17 cellular contexts compared by ENCODE assay signal in the genomic region with DNA sequence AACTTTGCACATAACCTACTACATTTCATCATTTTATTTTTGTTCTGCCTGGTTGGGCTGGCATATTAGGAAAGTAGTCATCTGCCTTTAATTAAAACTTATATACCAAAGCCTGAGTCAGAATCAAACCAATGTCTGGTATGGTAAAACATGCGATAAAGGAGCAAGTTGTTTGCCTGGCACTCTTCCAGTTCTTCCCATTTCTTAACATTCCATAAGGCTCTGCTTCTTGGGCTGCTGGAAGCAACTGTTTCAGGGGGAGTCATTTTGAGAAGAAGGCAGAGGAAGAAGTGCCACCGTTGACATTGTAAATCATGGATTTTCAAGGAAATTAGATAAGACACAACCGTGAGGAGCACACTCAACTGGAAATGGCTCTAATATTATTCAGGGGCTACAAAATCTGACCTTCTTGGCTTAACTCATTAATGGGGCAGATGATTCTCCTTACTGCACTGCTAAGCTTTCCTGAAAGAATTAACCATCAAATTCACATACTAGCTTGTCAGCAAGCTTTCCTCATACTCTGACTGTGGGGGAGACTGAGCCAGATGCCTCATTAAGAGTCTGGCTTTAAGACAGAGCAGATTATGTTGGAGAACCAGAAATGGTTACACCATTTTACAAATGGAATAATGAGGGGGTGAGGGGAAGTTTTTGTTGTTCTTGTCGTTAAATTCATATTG.
DNase-seq lines count a peak whose midpoint lies in the region; ATAC-seq and TF ChIP-seq lines count a peak whose summit lies in the region.
"Had no signal": no experiment of that assay in that cellular context is flagged by ENCODE, and none has a peak within 500 bp of the region (broad histone marks: within the 10 kb centered on the region; RNA-seq: fewer than 3 reads in every experiment).

No MANE protein-coding gene starts in this region.

- H2BK120ac ChIP-seq in IMR-90 (ENCODE audit: low read depth, low read length) (no peak overlapping the region), mesenchymal stem cell (ENCODE audit: low read depth, low read length) (no peak overlapping the region)

- dilution Hi-C loops in IMR-90 (cut with HindIII; ENCODE audit: low sequenced_read_pairs, unreplicated experiment), result no loop called here

- no peak overlapping the region for H4K5ac ChIP-seq in IMR-90 (ENCODE audit: low read depth, low read length)

- CTCF ChIA-PET in AG04449 (lab: Yijun Ruan, JAX), result interaction anchor here (0.6 to 1.2 kb wide), 2 partner anchors 41 to 79 kb away, joined by 3 read pairs; no protein-coding TSS in a partner anchor
- CTCF ChIA-PET in IMR-90 (lab: Yijun Ruan, JAX), result interaction anchor here (1.0 kb wide), 1 partner anchor 11 kb away, joined by 3 read pairs; no protein-coding TSS in a partner anchor

- H3K4me1 ChIP-seq in IMR-90 (ENCODE audit: control insufficient read depth, insufficient read depth, low read length) (no peaks in the 10 kb centered on the region), mesenchymal stem cell (ENCODE audit: control insufficient read depth, insufficient read depth, low read depth, low read length) (no peaks in the 10 kb centered on the region), heart left ventricle (peaks cover 0 to 7% (median 0%) of the 10 kb centered on the region in 12 donors)
- H3K4me1 ChIP-seq: foreskin keratinocyte had no signal

- no peaks in the 10 kb centered on the region for H3K27me3 ChIP-seq in IMR-90 (ENCODE audit: control insufficient read depth, insufficient read depth, low read length)
- no peaks in the 10 kb centered on the region for H3K27me3 ChIP-seq in mesenchymal stem cell (ENCODE audit: control insufficient read depth in 1 of 2, insufficient read depth in 1 of 2, low read length in 2 of 2)
- H3K27me3 ChIP-seq in heart left ventricle, result no peaks in the 10 kb centered on the region

- H4K8ac ChIP-seq in IMR-90 (ENCODE audit: low read depth in 2 of 2, low read length in 2 of 2), result no peak overlapping the region
- no peak overlapping the region for H4K8ac ChIP-seq in mesenchymal stem cell (ENCODE audit: low read length)

- ATAC-seq in IMR-90 (ENCODE audit: low read depth), result no peak
- ATAC-seq in GM18502 (IDR thresholded peaks at IDR 0.05; ENCODE audit: poor library complexity, unreplicated experiment), result no peak
- ATAC-seq in stimulated activated naive CD8-positive, alpha-beta T cell treated with anti-CD3 and anti-CD28 coated beads, Interleukin-15, Interleukin-2, amounts not matched to agents 100 U/mL and 50 U/mL, for 24 hours, result no peak
- ATAC-seq in GM21576 (IDR thresholded peaks at IDR 0.05; ENCODE audit: unreplicated experiment), result no peak
- no peak for ATAC-seq in heart left ventricle
- ATAC-seq: activated CD4-positive, alpha-beta T cell treated with anti-CD3 and anti-CD28 coated beads for 36 hours; foreskin keratinocyte; K562; natural killer cell had no signal

- H4K20me1 ChIP-seq in IMR-90 (ENCODE audit: insufficient read depth, low read length), result no peaks in the 10 kb centered on the region

- no peak overlapping the region for H3K4me2 ChIP-seq in IMR-90 (ENCODE audit: low read depth, low read length)
- H3K4me2 ChIP-seq in mesenchymal stem cell (ENCODE audit: low read length, poor library complexity, severe bottlenecking), result no peak overlapping the region

- DNase-seq in AG04449 (ENCODE audit: low read depth, low spot score) (peak; percentile 97), IMR-90 (peak; percentile 6), cardiac fibroblast (ENCODE audit: low read depth in 2 of 2) (peak; percentile 1 to 29), mesenchymal stem cell (peak; percentile 36), heart left ventricle (no peak)
- no peak for DNase-seq in stimulated activated naive CD8-positive, alpha-beta T cell treated with anti-CD3 and anti-CD28 coated beads, Interleukin-15, Interleukin-2, amounts not matched to agents 100 U/mL and 50 U/mL, for 24 hours
- DNase-seq: 8988T; activated CD4-positive, alpha-beta T cell treated with anti-CD3 and anti-CD28 coated beads for 36 hours; activated naive CD4-positive, alpha-beta T cell treated with Interleukin-2 at 50 U/mL for 16 hours; foreskin keratinocyte; natural killer cell; NCI-H1105; stimulated activated CD4-positive, alpha-beta T cell treated with anti-CD3 and anti-CD28 coated beads, Interleukin-1b, Interleukin-23, amount 100 ng/mL, for 48 hours had no signal

- H2BK12ac ChIP-seq in mesenchymal stem cell (ENCODE audit: low read length in 2 of 2), result no peak overlapping the region

- TF ChIP-seq RAD21 in IMR-90 (IDR thresholded peaks at IDR 0.05; ENCODE audit: low read length), result no peak

- H2BK15ac ChIP-seq in IMR-90 (ENCODE audit: low read depth, low read length), result no peak overlapping the region
- no peak overlapping the region for H2BK15ac ChIP-seq in mesenchymal stem cell (ENCODE audit: low read depth, poor library complexity, severe bottlenecking)

- TF ChIP-seq POLR2A in IMR-90 (IDR thresholded peaks at IDR 0.05; ENCODE audit: low read depth, low read length) (no peak), heart left ventricle (IDR thresholded peaks at IDR 0.05) (no peak)

- H3K9me3 ChIP-seq in IMR-90 (ENCODE audit: control insufficient read depth, insufficient read depth, low read length), result no peaks in the 10 kb centered on the region
- H3K9me3 ChIP-seq in mesenchymal stem cell (ENCODE audit: control insufficient read depth, low read length), result no peaks in the 10 kb centered on the region
- H3K9me3 ChIP-seq in heart left ventricle, result no peaks in the 10 kb centered on the region
- H3K9me3 ChIP-seq: thoracic aorta had no signal

- H2AK5ac ChIP-seq in IMR-90 (ENCODE audit: low read depth, low read length) (no peak overlapping the region), mesenchymal stem cell (ENCODE audit: low read length, severe bottlenecking) (no peak overlapping the region)

- TF ChIP-seq CTCF in AG04449 (IDR thresholded peaks at IDR 0.05; ENCODE audit: insufficient read depth, low read length, missing control alignments) (no peak), IMR-90 (conservative IDR thresholded peaks at IDR 0.05; ENCODE audit: low read depth, low read length) (no peak), cardiac fibroblast (IDR thresholded peaks at IDR 0.05; ENCODE audit: low read depth, low read length) (no peak), heart left ventricle (IDR thresholded peaks at IDR 0.05) (no peak)

- no peak overlapping the region for H3K56ac ChIP-seq in IMR-90 (ENCODE audit: extremely low read depth, insufficient read depth, low read length)

- H3K9me1 ChIP-seq in IMR-90 (ENCODE audit: insufficient read depth, low read length), result no peaks in the 10 kb centered on the region

- H2BK5ac ChIP-seq in IMR-90 (ENCODE audit: low read depth, low read length, poor library complexity, severe bottlenecking) (no peak overlapping the region), mesenchymal stem cell (ENCODE audit: low read depth, low read length, poor library complexity, severe bottlenecking) (no peak overlapping the region)

- H2AK9ac ChIP-seq in IMR-90 (replicated peaks; ENCODE audit: low read depth, low read length, poor library complexity), result no peak overlapping the region

- H3K4me3 ChIP-seq in AG04449 (ENCODE audit: low read depth, low read length) (no peak overlapping the region), IMR-90 (ENCODE audit: insufficient read depth, low read depth, low read length) (no peak overlapping the region), cardiac fibroblast (replicated peaks in 1 of 2; ENCODE audit: low read depth in 2 of 2, low read length in 2 of 2) (no peak overlapping the region), mesenchymal stem cell (ENCODE audit: insufficient read depth in 1 of 2, low read depth in 1 of 2, low read length in 2 of 2) (peak overlapping the region in 1 of 2 experiments; percentile 8), heart left ventricle (no peak overlapping the region)
- H3K4me3 ChIP-seq: K562, thoracic aorta had no signal

- H3K9ac ChIP-seq in IMR-90 (ENCODE audit: low read depth, low read length), result no peak overlapping the region
- peak overlapping the region; percentile 59 for H3K9ac ChIP-seq in mesenchymal stem cell (ENCODE audit: low read length)

- H3K14ac ChIP-seq in IMR-90 (replicated peaks; ENCODE audit: low read depth, low read length) (no peak overlapping the region), mesenchymal stem cell (ENCODE audit: low read length in 2 of 2) (no peak overlapping the region)

- H2AFZ ChIP-seq in IMR-90 (replicated peaks; ENCODE audit: low read length, poor library complexity), result no peak overlapping the region
- no peak overlapping the region for H2AFZ ChIP-seq in mesenchymal stem cell (ENCODE audit: low read depth, low read length)

- in situ Hi-C loops in IMR-90 (cut with MboI; ENCODE audit: low sequenced_read_pairs), result no loop called here

- no TSS peak for BruUV-seq in IMR-90 (replicated peaks; lab: Mats Ljungman, UMichigan)

- H2BK20ac ChIP-seq in IMR-90 (ENCODE audit: low read depth, low read length), result no peak overlapping the region

- intact Hi-C loops in IMR-90 (cut with micrococcal nuclease) (no loop called here), heart left ventricle (cut with DNase I) (no loop called here)

- no CpG with 5 or more reads among the region's 4 CpGs for WGBS in IMR-90 (ENCODE audit: extremely low coverage in 2 of 2, insufficient read length in 1 of 2), 2 experiments
- 53% methylated on average over 3 of the region's 4 CpGs for WGBS in mesenchymal stem cell
- WGBS in heart left ventricle, 4 donors, result 40 to 50% (median 45%) methylated on average over 4 of the region's 4 CpGs

- H3K36me3 ChIP-seq in IMR-90 (ENCODE audit: control insufficient read depth, insufficient read depth, low read length), result no peaks in the 10 kb centered on the region
- H3K36me3 ChIP-seq in mesenchymal stem cell (ENCODE audit: control insufficient read depth in 1 of 2, insufficient read depth in 2 of 2, low read depth in 1 of 2, low read length in 2 of 2), result no peaks in the 10 kb centered on the region
- H3K36me3 ChIP-seq in heart left ventricle, result no peaks in the 10 kb centered on the region
- H3K36me3 ChIP-seq: thoracic aorta had no signal

- POLR2A ChIA-PET in AG04449 (lab: Yijun Ruan, JAX), result interaction anchor here (0.9 to 1.0 kb wide), 2 partner anchors 20 to 43 kb away, joined by 3 to 5 read pairs; no protein-coding TSS in a partner anchor
- POLR2A ChIA-PET in IMR-90 (lab: Charles Lee; ENCODE audit: unreplicated experiment), result no interaction called here

- H3K23ac ChIP-seq in IMR-90 (ENCODE audit: low read depth, low read length) (no peak overlapping the region), mesenchymal stem cell (ENCODE audit: low read length in 2 of 2) (no peak overlapping the region)

- H3K4ac ChIP-seq in IMR-90 (ENCODE audit: low read depth, low read length), result no peak overlapping the region
- H3K4ac ChIP-seq in mesenchymal stem cell (ENCODE audit: low read depth in 1 of 2, low read length in 2 of 2), result no peak overlapping the region

- H4K91ac ChIP-seq in IMR-90 (ENCODE audit: insufficient read depth, low read depth, low read length), result no peak overlapping the region
- H4K91ac ChIP-seq in mesenchymal stem cell (ENCODE audit: low read length), result no peak overlapping the region

- no peak overlapping the region for H3K27ac ChIP-seq in IMR-90 (ENCODE audit: insufficient read depth, low read length)
- no peak overlapping the region for H3K27ac ChIP-seq in mesenchymal stem cell (ENCODE audit: low read length, poor library complexity, severe bottlenecking)
- H3K27ac ChIP-seq in heart left ventricle, result no peak overlapping the region
- H3K27ac ChIP-seq: foreskin keratinocyte, thoracic aorta had no signal

- H3K18ac ChIP-seq in IMR-90 (ENCODE audit: low read depth, low read length) (no peak overlapping the region), mesenchymal stem cell (ENCODE audit: low read depth in 1 of 2, low read length in 2 of 2) (no peak overlapping the region)

- no peaks in the 10 kb centered on the region for H3K79me1 ChIP-seq in IMR-90 (ENCODE audit: low read depth in 1 of 2, low read length in 2 of 2)
- H3K79me1 ChIP-seq in mesenchymal stem cell (replicated peaks; ENCODE audit: low read length, poor library complexity, severe bottlenecking), result no peaks in the 10 kb centered on the region

Comparison
In these comparisons a context has a peak if more than half of its experiments do, and no peak if none do; other contexts are left out.
1. DNase-seq: peak in AG04449 (single experiment), IMR-90 (single experiment), cardiac fibroblast (2 of 2) and mesenchymal stem cell (single experiment); none in stimulated activated naive CD8-positive, alpha-beta T cell treated with anti-CD3 and anti-CD28 coated beads, Interleukin-15, Interleukin-2, amounts not matched to agents 100 U/mL and 50 U/mL, for 24 hours (single experiment) and heart left ventricle (0 of 5).